24 cellular contexts compared by ENCODE assay signal in genomic region chr2:5677133-5677532, GRCh38. TPM values are rescaled to one million over a fixed set of nuclear protein-coding genes. Genes with fewer than 3 reads are reported as not detected.
A peak's percentile ranks its signal among the peaks of the same experiment; 100 is the strongest.
DNase-seq lines count a peak whose midpoint lies in the region; FAIRE-seq and TF ChIP-seq lines count a peak whose summit lies in the region.
"Had no signal": no experiment of that assay in that cellular context is flagged by ENCODE, and none has a peak within 500 bp of the region (broad histone marks: within the 10 kb centered on the region; RNA-seq: fewer than 3 reads in every experiment).

No MANE protein-coding gene starts in this region.

- no peak overlapping the region for H3K27ac ChIP-seq in hepatocyte
- H3K27ac ChIP-seq: BLaER1 had no signal

- no peak overlapping the region for H3K4me2 ChIP-seq in hepatocyte
- H3K4me2 ChIP-seq: GM23338 had no signal

- no peak overlapping the region for H2AFZ ChIP-seq in hepatocyte
- H2AFZ ChIP-seq: GM23338 had no signal

- no peak overlapping the region for H3K9ac ChIP-seq in adipocyte (ENCODE audit: low read length)
- H3K9ac ChIP-seq: BLaER1 had no signal

- H3K4me1 ChIP-seq in adipocyte (ENCODE audit: control insufficient read depth, insufficient read depth, low read length) (no peaks in the 10 kb centered on the region), hepatocyte (ENCODE audit: insufficient read depth) (peaks cover 9% of the 10 kb centered on the region)
- H3K4me1 ChIP-seq: HAP-1 had no signal

- peaks cover 6% of the 10 kb centered on the region for H3K27me3 ChIP-seq in adipocyte (replicated peaks; ENCODE audit: control insufficient read depth, insufficient read depth, low read length)
- peaks cover 19% of the 10 kb centered on the region for H3K27me3 ChIP-seq in hepatocyte

- WGBS in hepatocyte (ENCODE audit: low lambda C conversion rate, missing lambda C conversion rate), result 90% methylated on average over 2 of the region's 2 CpGs

- H3K79me2 ChIP-seq in hepatocyte, result no peaks in the 10 kb centered on the region

- H3K4me3 ChIP-seq in adipocyte (ENCODE audit: low read length) (no peak overlapping the region), hepatocyte (no peak overlapping the region)
- H3K4me3 ChIP-seq: BLaER1, GM23338, HAP-1 had no signal

- no peaks in the 10 kb centered on the region for H4K20me1 ChIP-seq in hepatocyte (ENCODE audit: insufficient read depth, poor library complexity, severe bottlenecking)
- H4K20me1 ChIP-seq: BLaER1 had no signal

- no peaks in the 10 kb centered on the region for H3K9me3 ChIP-seq in adipocyte (ENCODE audit: control insufficient read depth, low read length)
- H3K9me3 ChIP-seq in hepatocyte (ENCODE audit: low read depth), result no peaks in the 10 kb centered on the region
- H3K9me3 ChIP-seq: BLaER1, HAP-1 had no signal

- TF ChIP-seq CTCF in hepatocyte (IDR thresholded peaks at IDR 0.05; ENCODE audit: poor library complexity), result no peak

- H3K9me2 ChIP-seq in hepatocyte (replicated peaks; ENCODE audit: insufficient read depth), result no peaks in the 10 kb centered on the region

- FAIRE-seq in urothelium cell line (lab: Jason Lieb, UNC), result no peak
- FAIRE-seq: A204.1, GM12891, GM18507, H54 had no signal

- DNase-seq in adipocyte (ENCODE audit: low read depth), result peak; percentile 10
- DNase-seq in myocyte (ENCODE audit: low read depth), result peak; percentile 65
- peak; percentile 30 for DNase-seq in urothelium cell line (ENCODE audit: low spot score)
- no peak for DNase-seq in COLO668 (lab: John Stamatoyannopoulos, UW; ENCODE audit: unreplicated experiment)
- no peak for DNase-seq in hepatocyte (ENCODE audit: low spot score)
- DNase-seq in activated naive CD4-positive, alpha-beta T cell treated with anti-CD3 and anti-CD28 coated beads, Interleukin-2, amount 50 U/mL, for 16 hours, result no peak
- DNase-seq: Calu3; CD4-positive, alpha-beta T cell; CD8-positive, alpha-beta memory T cell; COR-L47; DMS53; DMS79 treated with DMSO at 0.1 percent for 48 hours; GF-D8; HFFc6 had no signal

- H3K36me3 ChIP-seq in adipocyte (ENCODE audit: control insufficient read depth, insufficient read depth, low read length, severe bottlenecking), result no peaks in the 10 kb centered on the region
- H3K36me3 ChIP-seq in hepatocyte (replicated peaks; ENCODE audit: insufficient read depth, low read depth), result no peaks in the 10 kb centered on the region
- H3K36me3 ChIP-seq: BLaER1, HAP-1 had no signal

RNA-seq across cellular contexts. Expression of gene SOX11, which starts 15.1 kb away (rescaled TPM):
- total RNA-seq in myocyte, result 23.0 and 24.0 TPM in 2 replicates
- 15.0 TPM for polyA plus RNA-seq in myocyte (2012)
- total RNA-seq in hepatocyte, result 16.6 and 20.7 TPM in 2 replicates
- 2.5 and 3.0 TPM in 2 replicates for polyA plus RNA-seq in hepatocyte
- total RNA-seq: B cell; Calu3; CD4-positive, alpha-beta T cell; CD8-positive, alpha-beta memory T cell; G401; HFFc6 had no signal
- polyA plus RNA-seq: CD14-positive monocyte; CD8-positive, alpha-beta memory T cell had no signal

Comparison
In these comparisons a context has a peak if more than half of its experiments do, and no peak if none do; other contexts are left out.
1. DNase-seq: peak in adipocyte (single experiment), myocyte (single experiment) and urothelium cell line (single experiment); none in COLO668 (single experiment), hepatocyte (single experiment) and activated naive CD4-positive, alpha-beta T cell treated with anti-CD3 and anti-CD28 coated beads, Interleukin-2, amount 50 U/mL, for 16 hours (single experiment).